17 cellular contexts compared by ENCODE assay signal in the genomic region with DNA sequence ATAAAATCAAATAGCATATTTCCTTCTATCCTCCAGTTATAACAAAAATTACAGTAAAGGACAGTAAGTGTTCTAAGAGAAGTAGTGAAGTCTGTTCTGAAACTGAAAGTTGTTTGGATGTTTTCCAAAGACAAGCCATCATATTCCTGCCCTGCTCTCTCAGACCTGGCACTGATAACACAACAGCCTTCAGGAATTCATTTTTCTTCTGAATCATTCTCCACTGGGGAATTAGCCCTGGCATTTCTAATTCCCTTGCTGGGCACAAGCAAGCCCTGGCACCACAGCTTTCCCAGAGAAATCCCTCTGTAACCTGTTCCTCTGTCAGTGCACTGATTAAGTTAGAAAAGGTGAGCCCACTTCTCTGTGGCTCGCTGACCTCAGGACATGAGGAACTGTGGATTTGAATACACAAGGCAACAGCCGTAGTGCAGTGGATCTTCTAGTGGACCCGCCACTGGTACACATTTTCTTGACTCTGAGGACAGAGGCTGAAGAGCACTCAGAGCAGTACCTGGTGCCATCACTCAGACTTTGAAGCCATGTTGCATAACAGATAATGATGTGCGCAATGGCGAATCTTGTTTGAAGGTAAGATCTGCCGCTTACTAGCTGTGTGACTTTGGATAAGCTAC.
DNase-seq lines count a peak whose midpoint lies in the region; ATAC-seq and TF ChIP-seq lines count a peak whose summit lies in the region.
"Had no signal": no experiment of that assay in that cellular context is flagged by ENCODE, and none has a peak within 500 bp of the region (broad histone marks: within the 10 kb centered on the region; RNA-seq: fewer than 3 reads in every experiment).

No MANE protein-coding gene starts in this region.

- H3K27me3 ChIP-seq in ascending aorta (no peaks in the 10 kb centered on the region), left lung (no peaks in the 10 kb centered on the region), tibial artery (no peaks in the 10 kb centered on the region)
- H3K27me3 ChIP-seq: testis had no signal

- H3K36me3 ChIP-seq in ascending aorta (no peaks in the 10 kb centered on the region), left lung (no peaks in the 10 kb centered on the region), tibial artery (no peaks in the 10 kb centered on the region)

- H3K4me1 ChIP-seq in ascending aorta: peaks cover 19 to 76% of the 10 kb centered on the region in 2 donors
- H3K4me1 ChIP-seq in left lung: peaks cover 2 to 16% of the 10 kb centered on the region in 2 donors
- peaks cover 0 to 79% (median 43%) of the 10 kb centered on the region in 4 donors for H3K4me1 ChIP-seq in tibial artery
- H3K4me1 ChIP-seq: Caco-2 had no signal

- ATAC-seq in left lung (peak; percentile 73), T-cell (replicated peaks in 1 of 4) (no peak)
- ATAC-seq: activated CD8-positive, alpha-beta memory T cell treated with anti-CD3 and anti-CD28 coated beads, Interleukin-2, amount 10 ng/mL, durations not matched to agents 7 days and 5 days; activated naive CD8-positive, alpha-beta T cell treated with anti-CD3 and anti-CD28 coated beads, Interleukin-2, amount 50 U/mL, for 24 hours; GM23338; mucosa of descending colon had no signal

- POLR2A ChIA-PET in T-cell (lab: Charles Lee): no interaction called here

- CTCF ChIA-PET in T-cell (lab: Charles Lee): no interaction called here

- H3K27ac Mint-ChIP-seq in T-cell: no peak overlapping the region
- H3K27ac Mint-ChIP-seq: activated CD8-positive, alpha-beta memory T cell treated with anti-CD3 and anti-CD28 coated beads, Interleukin-2, amount 10 ng/mL, durations not matched to agents 7 days and 5 days; activated naive CD8-positive, alpha-beta T cell treated with anti-CD3 and anti-CD28 coated beads, Interleukin-2, amount 50 U/mL, for 24 hours; GM23338 had no signal

- H3K27ac ChIP-seq in ascending aorta: peak overlapping the region; percentile 55 to 70
- H3K27ac ChIP-seq in left lung: peak overlapping the region; percentile 54 to 62
- peak overlapping the region; percentile 31 to 63 for H3K27ac ChIP-seq in tibial artery
- H3K27ac ChIP-seq: testis had no signal

- H3K4me1 Mint-ChIP-seq in T-cell: no peaks in the 10 kb centered on the region
- H3K4me1 Mint-ChIP-seq: activated CD8-positive, alpha-beta memory T cell treated with anti-CD3 and anti-CD28 coated beads, Interleukin-2, amount 10 ng/mL, durations not matched to agents 7 days and 5 days; activated naive CD8-positive, alpha-beta T cell treated with anti-CD3 and anti-CD28 coated beads, Interleukin-2, amount 50 U/mL, for 24 hours had no signal

- no peaks in the 10 kb centered on the region for H3K9me3 Mint-ChIP-seq in T-cell
- H3K9me3 Mint-ChIP-seq: activated naive CD8-positive, alpha-beta T cell treated with anti-CD3 and anti-CD28 coated beads, Interleukin-2, amount 50 U/mL, for 24 hours; GM23338 had no signal

- H3K4me3 ChIP-seq in ascending aorta: peak overlapping the region in 1 of 2 donors; percentile 25
- no peak overlapping the region for H3K4me3 ChIP-seq in left lung
- H3K4me3 ChIP-seq in tibial artery: no peak overlapping the region
- H3K4me3 ChIP-seq: GM23338, mucosa of descending colon, testis had no signal

- peak; percentile 61 for DNase-seq in HT1080 (ENCODE audit: low read depth)
- no peak for DNase-seq in ascending aorta (ENCODE audit: low spot score in 2 of 2)
- no peak for DNase-seq in left lung
- DNase-seq in tibial artery: no peak
- no peak for DNase-seq in T-cell
- no peak for DNase-seq in NCI-H748 treated with DMSO at 0.1 percent for 48 hours (lab: John Stamatoyannopoulos, UW)
- no peak for DNase-seq in NCI-H2107 treated with DMSO at 0.1 percent for 48 hours (lab: John Stamatoyannopoulos, UW; ENCODE audit: unreplicated experiment)
- DNase-seq: activated CD8-positive, alpha-beta memory T cell treated with anti-CD3 and anti-CD28 coated beads, Interleukin-2, amount 10 ng/mL, durations not matched to agents 7 days and 5 days; activated naive CD8-positive, alpha-beta T cell treated with anti-CD3 and anti-CD28 coated beads, Interleukin-2, amount 50 U/mL, for 24 hours; Caco-2; effector CD8-positive, alpha-beta T cell; mucosa of descending colon; NCI-H1105 treated with DMSO at 0.1 percent for 48 hours; NCI-H524; retina; testis had no signal

- H3K27me3 Mint-ChIP-seq in T-cell: no peaks in the 10 kb centered on the region
- H3K27me3 Mint-ChIP-seq: activated naive CD8-positive, alpha-beta T cell treated with anti-CD3 and anti-CD28 coated beads, Interleukin-2, amount 50 U/mL, for 24 hours had no signal

- no peak for TF ChIP-seq CTCF in ascending aorta (IDR thresholded peaks at IDR 0.05)
- TF ChIP-seq CTCF in left lung (IDR thresholded peaks at IDR 0.05): no peak
- TF ChIP-seq CTCF in tibial artery (IDR thresholded peaks at IDR 0.05): no peak

- intact Hi-C loops in ascending aorta (cut with DNase I) (loop anchor here (2.0 kb wide), 2 partner anchors 19 to 55 kb away; no protein-coding TSS in a partner anchor), left lung (cut with DNase I) (no loop called here), tibial artery (cut with DNase I; ENCODE audit: low total_unique reads) (no loop called here)

- no peak overlapping the region for H3K4me3 Mint-ChIP-seq in T-cell
- H3K4me3 Mint-ChIP-seq: activated CD8-positive, alpha-beta memory T cell treated with anti-CD3 and anti-CD28 coated beads, Interleukin-2, amount 10 ng/mL, durations not matched to agents 7 days and 5 days; activated naive CD8-positive, alpha-beta T cell treated with anti-CD3 and anti-CD28 coated beads, Interleukin-2, amount 50 U/mL, for 24 hours; GM23338 had no signal

- no peaks in the 10 kb centered on the region for H3K36me3 Mint-ChIP-seq in T-cell
- H3K36me3 Mint-ChIP-seq: activated CD8-positive, alpha-beta memory T cell treated with anti-CD3 and anti-CD28 coated beads, Interleukin-2, amount 10 ng/mL, durations not matched to agents 7 days and 5 days had no signal

- no peaks in the 10 kb centered on the region for H3K9me3 ChIP-seq in ascending aorta
- H3K9me3 ChIP-seq in left lung: no peaks in the 10 kb centered on the region
- H3K9me3 ChIP-seq in tibial artery: no peaks in the 10 kb centered on the region
- H3K9me3 ChIP-seq: mucosa of descending colon, testis had no signal
